In the genomic region with DNA sequence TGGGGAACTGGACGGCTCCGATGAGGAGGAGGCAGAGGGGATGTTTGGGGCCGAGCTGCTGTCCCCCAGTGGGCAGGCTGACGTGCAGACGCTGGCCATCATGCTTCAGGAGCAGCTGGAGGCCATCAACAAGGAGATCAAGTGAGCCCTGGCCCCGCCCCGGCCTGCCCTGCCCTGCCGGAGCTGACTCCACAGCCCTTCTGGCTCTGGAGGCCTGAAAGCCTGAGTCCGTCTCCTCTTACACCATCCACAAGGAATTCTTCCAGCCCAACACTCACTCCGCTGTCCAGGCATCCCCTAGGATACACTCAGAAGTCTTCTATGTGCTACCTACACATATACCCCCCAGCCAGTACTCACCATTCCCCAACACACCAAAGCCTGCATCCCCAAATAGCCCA, we compare ENCODE assay signal across 1 cellular context.
TF ChIP-seq lines count a peak whose summit lies in the region.

No MANE protein-coding gene starts in this region.

TF ChIP-seq in K562, 482 proteins besides CTCF, POLR2A, EP300 and RAD21:
- TF ChIP-seq, protein P1, sequence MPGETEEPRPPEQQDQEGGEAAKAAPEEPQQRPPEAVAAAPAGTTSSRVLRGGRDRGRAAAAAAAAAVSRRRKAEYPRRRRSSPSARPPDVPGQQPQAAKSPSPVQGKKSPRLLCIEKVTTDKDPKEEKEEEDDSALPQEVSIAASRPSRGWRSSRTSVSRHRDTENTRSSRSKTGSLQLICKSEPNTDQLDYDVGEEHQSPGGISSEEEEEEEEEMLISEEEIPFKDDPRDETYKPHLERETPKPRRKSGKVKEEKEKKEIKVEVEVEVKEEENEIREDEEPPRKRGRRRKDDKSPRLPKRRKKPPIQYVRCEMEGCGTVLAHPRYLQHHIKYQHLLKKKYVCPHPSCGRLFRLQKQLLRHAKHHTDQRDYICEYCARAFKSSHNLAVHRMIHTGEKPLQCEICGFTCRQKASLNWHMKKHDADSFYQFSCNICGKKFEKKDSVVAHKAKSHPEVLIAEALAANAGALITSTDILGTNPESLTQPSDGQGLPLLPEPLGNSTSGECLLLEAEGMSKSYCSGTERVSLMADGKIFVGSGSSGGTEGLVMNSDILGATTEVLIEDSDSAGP (CRISPR knock-in tag; IDR thresholded peaks at IDR 0.05), result no peak
- TF ChIP-seq GATA2 (CRISPR knock-in tag; IDR thresholded peaks at IDR 0.05) (no peak), POLR2G (IDR thresholded peaks at IDR 0.05; ENCODE audit: low read depth, low read length) (0 out of 2 replicates have a peak, but pooled peaks have one; percentile 25), TBP (optimal IDR thresholded peaks at IDR 0.05; ENCODE audit: low read depth, low read length) (no peak), NFE2 (IDR thresholded peaks at IDR 0.05; ENCODE audit: low read depth) (no peak), ETV5 (CRISPR knock-in tag; IDR thresholded peaks at IDR 0.05; ENCODE audit: low read depth) (no peak)
- TF ChIP-seq, protein P2, sequence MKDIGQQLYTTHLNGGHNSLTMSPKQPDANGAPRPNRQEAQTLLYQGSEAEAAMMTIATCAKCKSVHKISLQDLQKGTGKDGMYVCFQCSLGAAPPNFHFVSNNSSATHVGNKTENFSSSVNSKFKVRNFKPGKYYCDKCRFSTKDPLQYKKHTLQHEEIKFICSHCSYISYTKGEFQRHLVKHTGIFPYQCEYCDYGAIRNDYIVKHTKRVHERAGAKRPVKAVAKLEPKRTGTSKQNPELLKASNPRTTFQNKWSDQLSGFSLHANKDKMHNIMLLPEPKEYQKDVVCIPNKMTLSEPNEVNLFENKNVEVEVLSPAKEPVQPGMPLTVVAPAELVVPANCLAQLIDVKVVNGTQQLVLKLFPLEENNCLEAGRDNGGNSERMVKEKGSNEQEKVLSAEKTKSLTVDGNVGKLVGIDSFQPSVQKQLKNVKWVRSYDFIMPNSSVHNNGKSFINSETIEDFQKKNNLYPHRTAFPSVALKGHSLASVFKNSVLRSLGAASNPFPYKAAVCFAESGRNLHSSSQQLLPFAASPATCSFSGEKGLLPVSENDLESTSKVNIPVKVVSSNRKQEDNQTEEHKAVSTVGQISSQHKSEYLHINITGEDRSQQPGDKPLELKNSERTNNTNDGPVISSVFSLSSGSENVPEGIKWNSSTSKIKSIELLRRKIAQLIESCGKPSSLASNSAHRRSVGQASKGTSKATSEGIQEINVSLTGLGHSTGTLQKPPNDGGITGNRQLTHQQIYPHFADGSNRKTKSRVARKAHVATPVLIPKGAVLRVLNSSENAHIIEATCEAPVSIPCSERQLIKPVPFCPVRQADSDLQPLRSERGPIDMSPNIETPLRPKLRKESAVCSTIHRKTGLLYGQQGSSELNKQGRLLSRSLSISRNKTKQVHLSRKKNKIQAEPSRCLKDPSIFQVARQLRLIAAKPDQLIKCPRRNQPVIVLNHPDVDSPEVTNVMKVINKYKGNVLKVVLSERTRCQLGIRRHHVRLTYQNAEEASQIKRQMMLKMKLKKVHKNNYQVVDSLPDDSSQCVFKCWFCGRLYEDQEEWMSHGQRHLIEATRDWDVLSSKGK (CRISPR knock-in tag; IDR thresholded peaks at IDR 0.05), result no peak
- TF ChIP-seq, protein P3, sequence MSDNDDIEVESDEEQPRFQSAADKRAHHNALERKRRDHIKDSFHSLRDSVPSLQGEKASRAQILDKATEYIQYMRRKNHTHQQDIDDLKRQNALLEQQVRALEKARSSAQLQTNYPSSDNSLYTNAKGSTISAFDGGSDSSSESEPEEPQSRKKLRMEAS (CRISPR knock-in tag; IDR thresholded peaks at IDR 0.05), result 0 out of 2 replicates have a peak, but pooled peaks have one; percentile 20
